Comparison of ENCODE assay signal across 10 cellular contexts in the genomic region with DNA sequence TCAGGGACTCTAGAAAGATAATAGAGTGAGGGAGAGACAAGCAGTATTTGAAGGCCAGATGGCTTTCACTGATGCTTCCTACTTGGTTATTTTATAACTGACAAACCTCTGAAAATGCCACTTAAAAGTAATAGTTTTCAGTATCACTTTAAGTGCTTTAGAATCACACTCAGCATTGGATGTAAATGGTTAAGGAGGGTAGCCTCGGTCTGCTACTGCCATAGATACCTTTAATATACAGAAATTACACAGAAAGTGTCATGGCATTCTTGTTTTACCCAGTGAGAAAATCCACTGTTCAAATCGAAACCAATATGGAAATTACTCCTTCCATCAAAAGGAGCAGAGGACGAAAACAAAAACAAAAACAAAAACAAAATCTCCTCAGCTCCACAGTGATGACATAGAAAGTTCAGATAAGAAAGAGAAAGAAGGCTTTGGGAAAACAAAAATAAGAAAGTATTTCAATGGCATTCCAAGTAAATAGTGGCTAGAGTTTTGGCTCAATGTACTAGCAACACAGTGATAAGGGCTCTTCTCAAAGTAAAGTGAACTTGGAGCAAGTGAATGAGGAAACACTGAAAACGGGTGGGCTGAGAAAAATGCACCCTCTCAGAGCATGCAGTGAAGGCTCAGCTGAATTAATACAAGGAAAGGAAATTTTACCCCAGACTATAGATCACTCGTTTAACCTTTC. TPM values are rescaled to one million over a fixed set of nuclear protein-coding genes. Genes with fewer than 3 reads are reported as not detected.
A peak's percentile ranks its signal among the peaks of the same experiment; 100 is the strongest.
DNase-seq lines count a peak whose midpoint lies in the region; ATAC-seq and TF ChIP-seq lines count a peak whose summit lies in the region.
"Had no signal": no experiment of that assay in that cellular context is flagged by ENCODE, and none has a peak within 500 bp of the region (broad histone marks: within the 10 kb centered on the region; RNA-seq: fewer than 3 reads in every experiment).

No MANE protein-coding gene starts in this region.

- no peak for TF ChIP-seq CTCF in CD14-positive monocyte (IDR thresholded peaks at IDR 0.05)
- TF ChIP-seq CTCF in neural progenitor cell (IDR thresholded peaks at IDR 0.05), result no peak

- DNase-seq in CD14-positive monocyte (ENCODE audit: low spot score) (no peak), neural progenitor cell (ENCODE audit: low spot score) (no peak), glomerular visceral epithelial cell (ENCODE audit: extremely low spot score) (no peak), posterior cingulate gyrus (no peak)
- no peak for DNase-seq in activated effector memory CD4-positive, alpha-beta T cell treated with Interleukin-2 at 50 U/mL for 16 hours
- DNase-seq: COR-L47, NCI-H526 treated with DMSO at 0.1 percent for 48 hours had no signal

- H3K36me3 Mint-ChIP-seq in CD14-positive monocyte (no peaks in the 10 kb centered on the region), neural progenitor cell (no peaks in the 10 kb centered on the region)
- H3K36me3 Mint-ChIP-seq in activated naive CD8-positive, alpha-beta T cell, result peaks cover 63% of the 10 kb centered on the region

- H3K4me1 Mint-ChIP-seq in CD14-positive monocyte (peaks cover 48% of the 10 kb centered on the region), neural progenitor cell (peaks cover 23% of the 10 kb centered on the region)
- peaks cover 84% of the 10 kb centered on the region for H3K4me1 Mint-ChIP-seq in activated naive CD8-positive, alpha-beta T cell (ENCODE audit: low read depth)

- no peaks in the 10 kb centered on the region for H3K27me3 ChIP-seq in neural progenitor cell

- H3K36me3 ChIP-seq in neural progenitor cell, result no peaks in the 10 kb centered on the region

- no peak overlapping the region for H2AFZ ChIP-seq in neural progenitor cell (replicated peaks)

- no peak overlapping the region for H3K9ac ChIP-seq in neural progenitor cell

- H3F3A ChIP-seq in neural progenitor cell (ENCODE audit: low read depth), result no peaks in the 10 kb centered on the region

- H3K4me1 ChIP-seq in neural progenitor cell, result peaks cover 18% of the 10 kb centered on the region

- peak; percentile 37 for ATAC-seq in GM19397 (IDR thresholded peaks at IDR 0.05; ENCODE audit: unreplicated experiment)
- ATAC-seq in HG03342 (IDR thresholded peaks at IDR 0.05; ENCODE audit: unreplicated experiment), result peak; percentile 36

- H3K27me3 Mint-ChIP-seq in CD14-positive monocyte (ENCODE audit: low read depth in 3 of 3) (peaks cover 0 to 5% (median 1%) of the 10 kb centered on the region in 3 donors), neural progenitor cell (ENCODE audit: insufficient read depth, low read depth) (peaks cover 3% of the 10 kb centered on the region)
- no peaks in the 10 kb centered on the region for H3K27me3 Mint-ChIP-seq in activated naive CD8-positive, alpha-beta T cell

- intact Hi-C loops in CD14-positive monocyte (cut with micrococcal nuclease) (loop anchor here (2.0 to 5.0 kb wide), 3 partner anchors 42 to 147 kb away; partner anchors contain the start of gene CD47 (in 2 of the 2)), posterior cingulate gyrus (cut with DNase I) (no loop called here)

- H3K4me2 ChIP-seq in neural progenitor cell, result no peak overlapping the region

- no peak overlapping the region for H3K27ac ChIP-seq in neural progenitor cell

- peaks cover 0 to 2% (median 0%) of the 10 kb centered on the region in 7 donors for H3K9me3 Mint-ChIP-seq in CD14-positive monocyte
- H3K9me3 Mint-ChIP-seq in activated naive CD8-positive, alpha-beta T cell (ENCODE audit: low read depth), result no peaks in the 10 kb centered on the region
- H3K9me3 Mint-ChIP-seq in neural progenitor cell, result no peaks in the 10 kb centered on the region

- H3K4me3 ChIP-seq in neural progenitor cell, result no peak overlapping the region

- H3K27ac Mint-ChIP-seq in CD14-positive monocyte (peak overlapping the region in 6 of 7 donors; percentile 2 to 62 (median 47)), neural progenitor cell (no peak overlapping the region)
- peak overlapping the region; percentile 95 for H3K27ac Mint-ChIP-seq in activated naive CD8-positive, alpha-beta T cell

- H3K9me3 ChIP-seq in neural progenitor cell (ENCODE audit: low read depth), result no peaks in the 10 kb centered on the region

- H4K20me1 ChIP-seq in neural progenitor cell (ENCODE audit: low read depth), result no peaks in the 10 kb centered on the region

- no peak overlapping the region for H3K4me3 Mint-ChIP-seq in CD14-positive monocyte
- H3K4me3 Mint-ChIP-seq in activated naive CD8-positive, alpha-beta T cell, result peak overlapping the region; percentile 73
- H3K4me3 Mint-ChIP-seq in neural progenitor cell, result no peak overlapping the region

- H3K79me2 ChIP-seq in neural progenitor cell (ENCODE audit: low read depth), result no peaks in the 10 kb centered on the region

RNA-seq across cellular contexts. Expression of gene CD47, which starts 43.2 kb away (rescaled TPM):
- 100 to 1,000 TPM; 173 to 203 TPM for polyA plus RNA-seq in CD14-positive monocyte
- 81.3 and 102 TPM in 2 replicates for total RNA-seq in neural progenitor cell (ENCODE audit: low replicate concordance)
